Comparison of ENCODE assay signal across 1 cellular context in genomic region chr6:11111769-11112437, GRCh38.
TF ChIP-seq lines count a peak whose summit lies in the region.

No MANE protein-coding gene starts in this region.

TF ChIP-seq in K562, 482 proteins besides CTCF, POLR2A, EP300 and RAD21 (continued from another document and continues in another):
- no peak for TF ChIP-seq CREB3L1 (IDR thresholded peaks at IDR 0.05; ENCODE audit: borderline replicate concordance, low read depth)
- no peak for TF ChIP-seq ETS1 (conservative IDR thresholded peaks at IDR 0.05; ENCODE audit: control insufficient read depth, low read depth, low read length)
- TF ChIP-seq SREBF1 (IDR thresholded peaks at IDR 0.05; ENCODE audit: borderline replicate concordance, low read depth, low read length), result no peak
- no peak for TF ChIP-seq ZNF696 (CRISPR knock-in tag; conservative IDR thresholded peaks at IDR 0.05)
- TF ChIP-seq MAFF (IDR thresholded peaks at IDR 0.05; ENCODE audit: low read length), result no peak
- no peak for TF ChIP-seq FOXP4 (CRISPR knock-in tag; IDR thresholded peaks at IDR 0.05; ENCODE audit: borderline replicate concordance)
- peak; percentile 1; the same call in 1 of the 2 replicates for TF ChIP-seq JUN (IDR thresholded peaks at IDR 0.05; ENCODE audit: borderline replicate concordance, low read depth, low read length)
- TF ChIP-seq JUN (CRISPR knock-in tag; IDR thresholded peaks at IDR 0.05; ENCODE audit: borderline replicate concordance), result no peak
- peak; percentile 25 for TF ChIP-seq MGA (IDR thresholded peaks at IDR 0.05)
- peak; percentile 38; the same call in 1 of the 2 replicates for TF ChIP-seq USF2 (CRISPR knock-in tag; IDR thresholded peaks at IDR 0.05)
- no peak for TF ChIP-seq PYGO2 (tag; IDR thresholded peaks at IDR 0.05)
- TF ChIP-seq LEF1 (IDR thresholded peaks at IDR 0.05), result peak; percentile 17; the same call in 1 of the 2 replicates
- no peak for TF ChIP-seq RBBP5 (IDR thresholded peaks at IDR 0.05; ENCODE audit: borderline replicate concordance, insufficient read depth, low read length, poor library complexity, severe bottlenecking)
- TF ChIP-seq OTX1 (CRISPR knock-in tag; IDR thresholded peaks at IDR 0.05), result no peak
- TF ChIP-seq ZNF511 (CRISPR knock-in tag; IDR thresholded peaks at IDR 0.05), result no peak
- TF ChIP-seq ZNF274 (IDR thresholded peaks at IDR 0.05; ENCODE audit: borderline replicate concordance, low read depth, low read length), result no peak
- TF ChIP-seq ZNF655 (CRISPR knock-in tag; IDR thresholded peaks at IDR 0.05), result no peak
- 0 out of 2 replicates have a peak, but pooled peaks have one; percentile 8 for TF ChIP-seq ZNF41 (CRISPR knock-in tag; conservative IDR thresholded peaks at IDR 0.05)
- TF ChIP-seq SRSF1 (IDR thresholded peaks at IDR 0.05; ENCODE audit: low read depth, low read length), result no peak
- no peak for TF ChIP-seq ZNF232 (CRISPR knock-in tag; IDR thresholded peaks at IDR 0.05)
- no peak for TF ChIP-seq PHTF2 (CRISPR knock-in tag; IDR thresholded peaks at IDR 0.05)
- TF ChIP-seq SMAD3 (CRISPR knock-in tag; conservative IDR thresholded peaks at IDR 0.05), result no peak
- no peak for TF ChIP-seq CREB5 (CRISPR knock-in tag; IDR thresholded peaks at IDR 0.05)
- no peak for TF ChIP-seq CREM (IDR thresholded peaks at IDR 0.05; ENCODE audit: low read depth)
- TF ChIP-seq MEIS2 (IDR thresholded peaks at IDR 0.05; ENCODE audit: partially characterized antibody), result peak; percentile 80
- TF ChIP-seq FIP1L1 (IDR thresholded peaks at IDR 0.05; ENCODE audit: low read depth, low read length, poor library complexity, severe bottlenecking), result no peak
- no peak for TF ChIP-seq ZNF124 (CRISPR knock-in tag; IDR thresholded peaks at IDR 0.05)
- TF ChIP-seq KAT2B (IDR thresholded peaks at IDR 0.05; ENCODE audit: low read depth, low read length), result no peak
- TF ChIP-seq RNF2 (IDR thresholded peaks at IDR 0.05), result no peak
- TF ChIP-seq RBFOX2 (IDR thresholded peaks at IDR 0.05; ENCODE audit: low read depth, low read length), result no peak
- TF ChIP-seq MAX (CRISPR knock-in tag; IDR thresholded peaks at IDR 0.05), result no peak
- no peak for TF ChIP-seq TAF15 (IDR thresholded peaks at IDR 0.05; ENCODE audit: low read depth, low read length)
- no peak for TF ChIP-seq C11orf30 (IDR thresholded peaks at IDR 0.05; ENCODE audit: low read depth)
- TF ChIP-seq TAF9B (IDR thresholded peaks at IDR 0.05; ENCODE audit: partially characterized antibody), result peak; percentile 12
- TF ChIP-seq ZNF12 (CRISPR knock-in tag; IDR thresholded peaks at IDR 0.05), result no peak
- TF ChIP-seq RCOR1 (IDR thresholded peaks at IDR 0.05; ENCODE audit: borderline replicate concordance in 1 of 2, low read depth in 2 of 2, low read length in 2 of 2), result no peak
- TF ChIP-seq DEAF1 (CRISPR knock-in tag; IDR thresholded peaks at IDR 0.05), result no peak
- TF ChIP-seq ZNF780A (CRISPR knock-in tag; IDR thresholded peaks at IDR 0.05), result no peak
- TF ChIP-seq KAT7 (CRISPR knock-in tag; IDR thresholded peaks at IDR 0.05; ENCODE audit: borderline replicate concordance), result no peak
